Comparison of ENCODE assay signal across 8 cellular contexts in the genomic region with DNA sequence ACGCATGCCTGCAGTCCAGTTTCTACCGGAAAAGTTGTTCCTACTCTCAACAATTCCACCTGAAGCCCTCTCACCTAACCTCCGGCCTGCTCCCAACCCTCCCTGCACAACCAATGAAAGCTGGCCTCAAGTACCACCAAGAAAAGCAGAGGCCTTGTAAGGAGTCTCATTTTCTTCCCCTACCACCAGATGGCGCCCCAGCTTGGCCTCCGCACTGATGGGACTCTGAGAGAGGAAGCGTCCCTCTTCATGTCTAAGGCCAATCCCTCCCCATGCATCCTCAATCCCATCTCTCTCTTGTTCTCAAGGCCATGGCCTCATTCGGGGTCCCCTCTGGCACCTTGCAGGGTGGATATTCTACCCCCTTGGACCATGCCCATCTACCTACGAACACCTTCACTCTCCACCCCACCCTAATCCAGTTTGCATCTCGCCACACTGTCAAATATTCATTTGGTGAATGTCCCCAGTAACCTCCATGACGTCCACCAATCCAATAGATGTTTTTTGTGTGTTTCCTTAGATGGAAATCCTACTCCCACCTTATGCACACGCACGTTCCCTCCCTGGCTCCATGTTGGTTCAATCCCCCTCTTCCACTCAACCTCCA.
A peak's percentile ranks its signal among the peaks of the same experiment; 100 is the strongest.
DNase-seq lines count a peak whose midpoint lies in the region; ATAC-seq lines count a peak whose summit lies in the region.

No MANE protein-coding gene starts in this region.

- H3K27me3 Mint-ChIP-seq in CD4-positive, CD25-positive, alpha-beta regulatory T cell, result peaks cover 17% of the 10 kb centered on the region

- no peaks in the 10 kb centered on the region for H3K36me3 Mint-ChIP-seq in CD4-positive, CD25-positive, alpha-beta regulatory T cell

- DNase-seq in CD4-positive, CD25-positive, alpha-beta regulatory T cell, result peak; percentile 25 to 49 (median 40)
- peak; percentile 69 for DNase-seq in HT-29 (ENCODE audit: low spot score)
- peak; percentile 40 for DNase-seq in T follicular helper cell (ENCODE audit: low read depth)
- peak; percentile 22 for DNase-seq in adipocyte (ENCODE audit: low read depth)
- DNase-seq in inferior parietal cortex (ENCODE audit: extremely low spot score), result peak; percentile 58
- peak; percentile 54 to 65 for DNase-seq in stimulated activated CD4-positive, alpha-beta T cell treated with anti-CD3 and anti-CD28 coated beads, Interleukin-2, amount 100 ng/mL, for 48 hours
- DNase-seq in cortex of kidney (lab: John Stamatoyannopoulos, UW), result no peak
- DNase-seq in COR-L47 (lab: John Stamatoyannopoulos, UW), result no peak

- H3K4me1 Mint-ChIP-seq in CD4-positive, CD25-positive, alpha-beta regulatory T cell, result no peaks in the 10 kb centered on the region

- H3K36me3 ChIP-seq in CD4-positive, CD25-positive, alpha-beta regulatory T cell (ENCODE audit: control insufficient read depth, insufficient read depth, low read length), result no peaks in the 10 kb centered on the region
- H3K36me3 ChIP-seq in adipocyte (ENCODE audit: control insufficient read depth, insufficient read depth, low read length, severe bottlenecking), result no peaks in the 10 kb centered on the region

- no peak overlapping the region for H3K4me3 ChIP-seq in CD4-positive, CD25-positive, alpha-beta regulatory T cell (ENCODE audit: low read depth, low read length)
- H3K4me3 ChIP-seq in adipocyte (ENCODE audit: low read length), result no peak overlapping the region

- H3K4me1 ChIP-seq in CD4-positive, CD25-positive, alpha-beta regulatory T cell (ENCODE audit: control insufficient read depth, insufficient read depth, low read length, poor library complexity, severe bottlenecking), result no peaks in the 10 kb centered on the region
- H3K4me1 ChIP-seq in adipocyte (ENCODE audit: control insufficient read depth, insufficient read depth, low read length), result no peaks in the 10 kb centered on the region

- ATAC-seq in CD4-positive, CD25-positive, alpha-beta regulatory T cell (ENCODE audit: low read depth in 2 of 2), result peak in 1 of 2 donors; percentile 39

- no peaks in the 10 kb centered on the region for H3K27me3 ChIP-seq in CD4-positive, CD25-positive, alpha-beta regulatory T cell (ENCODE audit: control insufficient read depth, insufficient read depth, low read length)
- no peaks in the 10 kb centered on the region for H3K27me3 ChIP-seq in adipocyte (replicated peaks; ENCODE audit: control insufficient read depth, insufficient read depth, low read length)

- no peaks in the 10 kb centered on the region for H3K9me3 ChIP-seq in CD4-positive, CD25-positive, alpha-beta regulatory T cell (ENCODE audit: control insufficient read depth in 2 of 2, low read length in 2 of 2)
- no peaks in the 10 kb centered on the region for H3K9me3 ChIP-seq in adipocyte (ENCODE audit: control insufficient read depth, low read length)

- peaks cover 0 to 3% (median 0%) of the 10 kb centered on the region in 7 donors for H3K9me3 Mint-ChIP-seq in CD4-positive, CD25-positive, alpha-beta regulatory T cell

- H3K27ac ChIP-seq in CD4-positive, CD25-positive, alpha-beta regulatory T cell (ENCODE audit: insufficient read depth, low read length, poor library complexity, severe bottlenecking), result no peak overlapping the region

- no peak overlapping the region for H3K4me3 Mint-ChIP-seq in CD4-positive, CD25-positive, alpha-beta regulatory T cell

- no peak overlapping the region for H3K9ac ChIP-seq in adipocyte (ENCODE audit: low read length)

- no peak overlapping the region for H3K27ac Mint-ChIP-seq in CD4-positive, CD25-positive, alpha-beta regulatory T cell

Comparison
In these comparisons a context has a peak if more than half of its experiments do, and no peak if none do; other contexts are left out.
1. DNase-seq: peak in CD4-positive, CD25-positive, alpha-beta regulatory T cell (3 of 3), HT-29 (single experiment), T follicular helper cell (single experiment), adipocyte (single experiment), inferior parietal cortex (single experiment) and stimulated activated CD4-positive, alpha-beta T cell treated with anti-CD3 and anti-CD28 coated beads, Interleukin-2, amount 100 ng/mL, for 48 hours (2 of 2); none in cortex of kidney (single experiment) and COR-L47 (single experiment).